In genomic region chr5:156505101-156505500, GRCh38 we compare ENCODE assay signal across 23 cellular contexts.
DNase-seq lines count a peak whose midpoint lies in the region; ATAC-seq and TF ChIP-seq lines count a peak whose summit lies in the region.
"Had no signal": no experiment of that assay in that cellular context is flagged by ENCODE, and none has a peak within 500 bp of the region (broad histone marks: within the 10 kb centered on the region; RNA-seq: fewer than 3 reads in every experiment).

No MANE protein-coding gene starts in this region.

- peak; percentile 6 for DNase-seq in NCI-H1092 (lab: John Stamatoyannopoulos, UW)
- no peak for DNase-seq in NCI-H1092 treated with DMSO at 0.1 percent for 48 hours (lab: John Stamatoyannopoulos, UW)
- peak; percentile 67 for DNase-seq in NCI-H748 (lab: John Stamatoyannopoulos, UW; ENCODE audit: unreplicated experiment)
- DNase-seq in NCI-H748 treated with DMSO at 0.1 percent for 48 hours (lab: John Stamatoyannopoulos, UW) = no peak
- peak; percentile 49 for DNase-seq in NCI-H774 (lab: John Stamatoyannopoulos, UW)
- DNase-seq in endothelial cell (ENCODE audit: low spot score) = no peak
- DNase-seq in NCI-H1436 (lab: John Stamatoyannopoulos, UW) = no peak
- DNase-seq: CD8-positive, alpha-beta T cell; DMS 273 treated with DMSO at 0.1 percent for 48 hours; GOT3; HFFc6; KG1; MG63; NCI-H1436 treated with DMSO at 0.1 percent for 48 hours; NCI-H2171; NCI-H446 treated with DMSO at 0.1 percent for 48 hours; NCI-H526; NK-92 treated with Interleukin-12 subunit alpha and Interleukin-12 subunit beta, amount 100 ng/mL, for 24 hours; PC-9; SJCRH30 had no signal

- H3K4me3 Mint-ChIP-seq in endothelial cell (ENCODE audit: unreplicated experiment) = no peak overlapping the region
- H3K4me3 Mint-ChIP-seq: B cell; CD8-positive, alpha-beta T cell; HFFc6 had no signal

- no peaks in the 10 kb centered on the region for H3K4me1 Mint-ChIP-seq in endothelial cell (ENCODE audit: unreplicated experiment)
- H3K4me1 Mint-ChIP-seq: B cell had no signal

- ATAC-seq in GM18502 (IDR thresholded peaks at IDR 0.05; ENCODE audit: poor library complexity, unreplicated experiment) = no peak
- ATAC-seq: CD8-positive, alpha-beta T cell; Right ventricle myocardium inferior had no signal

- no peak for TF ChIP-seq CTCF in endothelial cell (IDR thresholded peaks at IDR 0.05; ENCODE audit: unreplicated experiment)

- H3K9me3 Mint-ChIP-seq in endothelial cell (ENCODE audit: unreplicated experiment) = no peaks in the 10 kb centered on the region
- H3K9me3 Mint-ChIP-seq: CD8-positive, alpha-beta T cell had no signal

- H3K27me3 Mint-ChIP-seq in endothelial cell (ENCODE audit: unreplicated experiment) = no peaks in the 10 kb centered on the region
- H3K27me3 Mint-ChIP-seq: B cell had no signal

- no peaks in the 10 kb centered on the region for H3K36me3 Mint-ChIP-seq in endothelial cell (ENCODE audit: low read depth, unreplicated experiment)
- H3K36me3 Mint-ChIP-seq: CD8-positive, alpha-beta T cell had no signal

- no peak overlapping the region for H3K27ac Mint-ChIP-seq in endothelial cell (ENCODE audit: unreplicated experiment)
- H3K27ac Mint-ChIP-seq: B cell; CD8-positive, alpha-beta T cell; HFFc6 had no signal

Comparison
In these comparisons a context has a peak if more than half of its experiments do, and no peak if none do; other contexts are left out.
1. DNase-seq: peak in NCI-H1092 (single experiment), NCI-H748 (single experiment) and NCI-H774 (single experiment); none in NCI-H1092 treated with DMSO at 0.1 percent for 48 hours (single experiment), NCI-H748 treated with DMSO at 0.1 percent for 48 hours (single experiment), endothelial cell (single experiment) and NCI-H1436 (single experiment).